Comparison of ENCODE assay signal across 25 cellular contexts in the genomic region with DNA sequence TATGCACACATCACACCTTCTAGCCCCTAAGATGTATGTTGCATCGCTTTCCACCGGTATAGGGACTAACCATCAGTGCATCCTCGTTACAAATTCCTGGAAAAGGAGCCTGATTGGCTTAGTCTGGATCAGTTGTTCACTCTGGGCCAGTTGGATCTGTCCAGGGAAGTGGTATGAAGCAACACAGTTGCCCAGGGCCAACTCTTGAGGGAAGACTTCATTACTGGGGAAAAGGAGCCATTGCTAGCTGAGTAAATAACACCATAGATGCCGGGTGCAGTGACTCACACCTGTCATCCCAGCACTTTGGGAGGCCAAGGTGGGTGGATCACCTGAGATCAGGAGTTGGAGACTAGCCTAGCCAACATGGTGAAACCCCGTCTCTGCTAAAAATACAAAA.
A peak's percentile ranks its signal among the peaks of the same experiment; 100 is the strongest.
DNase-seq lines count a peak whose midpoint lies in the region; ATAC-seq, FAIRE-seq and TF ChIP-seq lines count a peak whose summit lies in the region.
"Had no signal": no experiment of that assay in that cellular context is flagged by ENCODE, and none has a peak within 500 bp of the region (broad histone marks: within the 10 kb centered on the region; RNA-seq: fewer than 3 reads in every experiment).

No MANE protein-coding gene starts in this region.

- no peak for TF ChIP-seq RAD21 in HepG2 (CRISPR knock-in tag; IDR thresholded peaks at IDR 0.05)

- H3K36me3 ChIP-seq in Caco-2 (ENCODE audit: control insufficient read depth, insufficient read depth, low read length) = no peaks in the 10 kb centered on the region
- H3K36me3 ChIP-seq in HUES48 (ENCODE audit: control insufficient read depth, insufficient read depth, low read length) = no peaks in the 10 kb centered on the region
- H3K36me3 ChIP-seq in hepatocyte (replicated peaks; ENCODE audit: insufficient read depth, low read depth) = no peaks in the 10 kb centered on the region
- no peaks in the 10 kb centered on the region for H3K36me3 ChIP-seq in HepG2 (replicated peaks in 1 of 2; ENCODE audit: control insufficient read depth in 1 of 2, insufficient read depth in 2 of 2, low read length in 2 of 2)
- H3K36me3 ChIP-seq: BE2C; BLaER1 treated with 17β-estradiol and CSF1 and Interleukin-3, amounts not matched to agents 10 nM and 100 nM had no signal

- ATAC-seq in HG02678 (IDR thresholded peaks at IDR 0.05; ENCODE audit: unreplicated experiment) (no peak), HepG2 (no peak)
- ATAC-seq: GM12878 had no signal

- WGBS in hepatocyte (ENCODE audit: low lambda C conversion rate, missing lambda C conversion rate) = 63% methylated on average over 5 of the region's 5 CpGs
- WGBS in HepG2 (ENCODE audit: low lambda C conversion rate) = 26% methylated on average over 5 of the region's 5 CpGs

- intact Hi-C loops in Caco-2 (cut with micrococcal nuclease; ENCODE audit: unreplicated experiment) (loop anchor here (1.0 to 2.0 kb wide), 2 partner anchors 20 to 33 kb away; no protein-coding TSS in a partner anchor), HepG2 (cut with micrococcal nuclease; ENCODE audit: unreplicated experiment) (no loop called here)

- BruUV-seq in Caco-2 (replicated peaks; lab: Mats Ljungman, UMichigan) (no TSS peak), HepG2 (replicated peaks; lab: Mats Ljungman, UMichigan) (no TSS peak)

- no peaks in the 10 kb centered on the region for H3K79me2 ChIP-seq in hepatocyte
- H3K79me2 ChIP-seq in HepG2 (ENCODE audit: insufficient read depth, low read length) = no peaks in the 10 kb centered on the region

- TF ChIP-seq CTCF in Caco-2 (IDR thresholded peaks at IDR 0.05; ENCODE audit: insufficient read depth in 1 of 2, low read depth in 1 of 2, low read length in 1 of 2, severe bottlenecking in 1 of 2, unreplicated experiment in 1 of 2) = no peak
- no peak for TF ChIP-seq CTCF in hepatocyte (IDR thresholded peaks at IDR 0.05; ENCODE audit: poor library complexity)
- no peak for TF ChIP-seq CTCF in nephron (IDR thresholded peaks at IDR 0.05; ENCODE audit: unreplicated experiment in 3 of 3)
- no peak for TF ChIP-seq CTCF in HepG2 (CRISPR knock-in tag; IDR thresholded peaks at IDR 0.05)

- H3K27ac Mint-ChIP-seq in Caco-2 (ENCODE audit: unreplicated experiment) = peak overlapping the region; percentile 72
- peak overlapping the region in 2 of 3 experiments; percentile 40 to 91 for H3K27ac Mint-ChIP-seq in nephron
- H3K27ac Mint-ChIP-seq: CD14-positive monocyte; CD4-positive, alpha-beta T cell; CD8-positive, alpha-beta memory T cell had no signal

- H3K4me1 Mint-ChIP-seq in Caco-2 (ENCODE audit: low read depth, unreplicated experiment) = peaks cover 21% of the 10 kb centered on the region
- H3K4me1 Mint-ChIP-seq in nephron = no peaks in the 10 kb centered on the region
- H3K4me1 Mint-ChIP-seq: CD14-positive monocyte; CD8-positive, alpha-beta memory T cell had no signal

- H2AFZ ChIP-seq in hepatocyte = no peak overlapping the region
- H2AFZ ChIP-seq in HepG2 (ENCODE audit: low read length) = no peak overlapping the region
- H2AFZ ChIP-seq: GM23248 had no signal

- no peaks in the 10 kb centered on the region for H3K27me3 Mint-ChIP-seq in Caco-2 (ENCODE audit: insufficient read depth, unreplicated experiment)
- no peaks in the 10 kb centered on the region for H3K27me3 Mint-ChIP-seq in nephron (ENCODE audit: low read depth)
- H3K27me3 Mint-ChIP-seq: CD4-positive, alpha-beta T cell; CD8-positive, alpha-beta memory T cell had no signal

- no peak overlapping the region for H3K9ac ChIP-seq in HUES48 (ENCODE audit: low read depth, low read length)
- H3K9ac ChIP-seq in HepG2 (ENCODE audit: insufficient read depth, low read depth, low read length) = no peak overlapping the region
- H3K9ac ChIP-seq: BLaER1 treated with 17β-estradiol and CSF1 and Interleukin-3, amounts not matched to agents 10 nM and 100 nM; GM23248 had no signal

- in situ Hi-C loops in HepG2 (cut with HindIII; ENCODE audit: extremely low pct_ligation_motif_present, low pct_unique_long_range_greater_than_20kb) = no loop called here

- no peak for TF ChIP-seq POLR2A in HepG2 (IDR thresholded peaks at IDR 0.05; ENCODE audit: insufficient read depth in 1 of 2, low read depth in 2 of 2, low read length in 2 of 2)

- no peak for TF ChIP-seq EP300 in HepG2 (IDR thresholded peaks at IDR 0.05; ENCODE audit: low read depth in 2 of 2, low read length in 2 of 2)
- TF ChIP-seq EP300 in HepG2 (CRISPR knock-in tag; IDR thresholded peaks at IDR 0.05; ENCODE audit: borderline replicate concordance) = no peak

- DNase-seq in Caco-2 (peak; percentile 57 to 63), hepatocyte (ENCODE audit: low spot score) (peak; percentile 31), HepG2 (ENCODE audit: low spot score) (no peak), anterior cingulate cortex (lab: John Stamatoyannopoulos, UW) (no peak), foreskin melanocyte (no peak)
- DNase-seq: BE2C; Calu3; CD4-positive, alpha-beta T cell; CD8-positive, alpha-beta memory T cell; DMS53; DMS79 treated with DMSO at 0.1 percent for 48 hours; GDM1; GM23248; H7; HCEC 1CT had no signal

- no peaks in the 10 kb centered on the region for H3K9me2 ChIP-seq in hepatocyte (replicated peaks; ENCODE audit: insufficient read depth)

- H3K4me2 ChIP-seq in hepatocyte (peak overlapping the region; percentile 53), HepG2 (ENCODE audit: low read depth, low read length) (no peak overlapping the region)
- H3K4me2 ChIP-seq: BLaER1 treated with 17β-estradiol and CSF1 and Interleukin-3, amounts not matched to agents 10 nM and 100 nM had no signal

- no peak overlapping the region for H3K4me3 ChIP-seq in Caco-2 (ENCODE audit: low read depth, low read length)
- H3K4me3 ChIP-seq in HUES48 (ENCODE audit: low read depth, low read length) = no peak overlapping the region
- no peak overlapping the region for H3K4me3 ChIP-seq in hepatocyte
- H3K4me3 ChIP-seq in HepG2 (replicated peaks in 1 of 3; ENCODE audit: insufficient read depth in 1 of 3, low read depth in 2 of 3, low read length in 3 of 3) = no peak overlapping the region
- H3K4me3 ChIP-seq: BLaER1 treated with 17β-estradiol and CSF1 and Interleukin-3, amounts not matched to agents 10 nM and 100 nM; GM12878; GM23248 had no signal

- peak overlapping the region; percentile 59 for H3K4me3 Mint-ChIP-seq in Caco-2 (ENCODE audit: unreplicated experiment)
- H3K4me3 Mint-ChIP-seq in nephron = peak overlapping the region in 1 of 3 experiments; percentile 6
- H3K4me3 Mint-ChIP-seq: CD14-positive monocyte; CD4-positive, alpha-beta T cell; CD8-positive, alpha-beta memory T cell had no signal

- H3K27ac ChIP-seq in HUES48 (ENCODE audit: low read depth, low read length) (peak overlapping the region; percentile 60), hepatocyte (peak overlapping the region; percentile 76), HepG2 (ENCODE audit: extremely low read length, insufficient read depth, low read length) (no peak overlapping the region)
- H3K27ac ChIP-seq: 22Rv1; BLaER1 treated with 17β-estradiol and CSF1 and Interleukin-3, amounts not matched to agents 10 nM and 100 nM; GM23248 had no signal

- POLR2A ChIA-PET in Caco-2 (lab: Charles Lee) = interaction anchor here (0.6 kb wide), 1 partner anchor 1470 kb away, joined by 3 read pairs; no protein-coding TSS in a partner anchor
- POLR2A ChIA-PET in HepG2 (lab: Yijun Ruan, JAX) = no interaction called here

- H3K9me3 ChIP-seq in Caco-2 = no peaks in the 10 kb centered on the region
- no peaks in the 10 kb centered on the region for H3K9me3 ChIP-seq in HUES48 (ENCODE audit: control insufficient read depth, insufficient read depth, low read length)
- no peaks in the 10 kb centered on the region for H3K9me3 ChIP-seq in hepatocyte (ENCODE audit: low read depth)
- H3K9me3 ChIP-seq in HepG2 (ENCODE audit: low read length) = peaks cover 9% of the 10 kb centered on the region; the same call in 1 of the 2 replicates
- H3K9me3 ChIP-seq: BE2C; BLaER1 treated with 17β-estradiol and CSF1 and Interleukin-3, amounts not matched to agents 10 nM and 100 nM had no signal

- H3K27me3 ChIP-seq in Caco-2 (replicated peaks; ENCODE audit: control insufficient read depth, insufficient read depth, low read length) (no peaks in the 10 kb centered on the region), HUES48 (ENCODE audit: control insufficient read depth, insufficient read depth, low read length) (no peaks in the 10 kb centered on the region), hepatocyte (no peaks in the 10 kb centered on the region), HepG2 (ENCODE audit: control insufficient read depth in 1 of 2, insufficient read depth in 2 of 2, low read length in 2 of 2) (no peaks in the 10 kb centered on the region)
- H3K27me3 ChIP-seq: BE2C; BLaER1 treated with 17β-estradiol and CSF1 and Interleukin-3, amounts not matched to agents 10 nM and 100 nM had no signal

- H3K9me3 Mint-ChIP-seq in Caco-2 (ENCODE audit: unreplicated experiment) (no peaks in the 10 kb centered on the region), nephron (no peaks in the 10 kb centered on the region)

- CTCF ChIA-PET in Caco-2 (lab: Charles Lee) (interaction anchor here (0.7 to 2.0 kb wide), 3 partner anchors 20 to 50 kb away, joined by 3 to 10 read pairs (median 4); no protein-coding TSS in a partner anchor), HepG2 (lab: Yijun Ruan, JAX; ENCODE audit: low intra/inter-chr PET ratio, low total read pairs) (no interaction called here)

- H4K20me1 ChIP-seq in hepatocyte (ENCODE audit: insufficient read depth, poor library complexity, severe bottlenecking) (no peaks in the 10 kb centered on the region), HepG2 (ENCODE audit: insufficient read depth, low read length) (no peaks in the 10 kb centered on the region)
- H4K20me1 ChIP-seq: BLaER1 treated with 17β-estradiol and CSF1 and Interleukin-3, amounts not matched to agents 10 nM and 100 nM had no signal

- no peaks in the 10 kb centered on the region for H3K36me3 Mint-ChIP-seq in Caco-2 (ENCODE audit: insufficient read depth, unreplicated experiment)
- H3K36me3 Mint-ChIP-seq in nephron (ENCODE audit: low read depth) = no peaks in the 10 kb centered on the region
- H3K36me3 Mint-ChIP-seq: CD14-positive monocyte; CD8-positive, alpha-beta memory T cell had no signal

- H3K4me1 ChIP-seq in Caco-2 (peaks cover 45% of the 10 kb centered on the region), HUES48 (ENCODE audit: control insufficient read depth, insufficient read depth, low read length) (no peaks in the 10 kb centered on the region), hepatocyte (ENCODE audit: insufficient read depth) (peaks cover 11% of the 10 kb centered on the region), HepG2 (ENCODE audit: insufficient read depth, low read length) (no peaks in the 10 kb centered on the region)
- H3K4me1 ChIP-seq: BE2C; BLaER1 treated with 17β-estradiol and CSF1 and Interleukin-3, amounts not matched to agents 10 nM and 100 nM had no signal

- no peak for FAIRE-seq in HepG2 (lab: Jason Lieb, UNC)
- FAIRE-seq: A204.1, GM12878, GM19239, H1 had no signal

TF ChIP-seq in HepG2, 621 proteins besides CTCF, POLR2A, EP300 and RAD21 (continues in another document):
- TF ChIP-seq HCFC1 (IDR thresholded peaks at IDR 0.05; ENCODE audit: low read depth, low read length) = no peak

Comparison
In these comparisons a context has a peak if more than half of its experiments do, and no peak if none do; other contexts are left out.
1. DNase-seq: peak in Caco-2 (2 of 2) and hepatocyte (single experiment); none in HepG2 (single experiment), anterior cingulate cortex (0 of 58) and foreskin melanocyte (single experiment).